8 cellular contexts compared by ENCODE assay signal in the genomic region with DNA sequence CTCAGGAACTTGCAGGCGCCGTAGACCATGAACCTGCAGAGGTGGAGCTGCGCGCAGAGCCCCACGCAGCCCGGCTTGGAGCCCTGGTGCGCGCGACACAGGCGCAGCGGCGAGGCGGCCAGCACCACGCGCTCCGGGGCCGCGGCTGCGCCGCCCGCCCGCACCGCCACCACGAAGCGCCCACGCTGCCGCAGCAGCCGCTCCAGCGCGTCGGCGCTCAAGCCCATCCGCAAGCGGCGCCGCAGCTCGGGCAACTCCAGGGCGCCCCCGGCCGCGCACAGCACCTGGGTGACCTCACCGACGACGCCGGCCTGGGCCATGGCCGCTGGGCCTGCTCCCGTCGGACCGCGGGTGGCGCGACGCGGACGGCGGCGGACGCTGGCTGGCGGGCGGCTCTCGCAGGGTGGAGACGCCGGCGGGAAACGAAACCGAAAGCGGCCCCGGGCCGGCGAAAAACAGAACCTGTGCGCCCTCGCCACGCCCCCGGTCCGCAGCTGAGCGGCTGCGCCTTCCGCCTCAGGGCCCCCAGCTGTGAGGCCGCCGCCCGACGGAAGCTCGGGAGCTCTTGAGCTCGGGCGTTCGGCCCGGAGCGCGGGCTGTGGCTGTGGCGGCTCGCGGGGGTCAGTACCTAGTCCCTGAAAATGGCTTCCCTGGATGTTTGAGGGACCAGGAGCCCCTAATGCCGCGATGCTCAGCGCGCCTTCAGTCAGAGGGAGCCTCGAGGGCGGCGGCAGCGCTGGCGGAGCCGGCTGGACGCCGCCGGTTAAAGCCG. TPM values are rescaled to one million over a fixed set of nuclear protein-coding genes. Genes with fewer than 3 reads are reported as not detected.
DNase-seq lines count a peak whose midpoint lies in the region; ATAC-seq and TF ChIP-seq lines count a peak whose summit lies in the region.

A gene with protein sequence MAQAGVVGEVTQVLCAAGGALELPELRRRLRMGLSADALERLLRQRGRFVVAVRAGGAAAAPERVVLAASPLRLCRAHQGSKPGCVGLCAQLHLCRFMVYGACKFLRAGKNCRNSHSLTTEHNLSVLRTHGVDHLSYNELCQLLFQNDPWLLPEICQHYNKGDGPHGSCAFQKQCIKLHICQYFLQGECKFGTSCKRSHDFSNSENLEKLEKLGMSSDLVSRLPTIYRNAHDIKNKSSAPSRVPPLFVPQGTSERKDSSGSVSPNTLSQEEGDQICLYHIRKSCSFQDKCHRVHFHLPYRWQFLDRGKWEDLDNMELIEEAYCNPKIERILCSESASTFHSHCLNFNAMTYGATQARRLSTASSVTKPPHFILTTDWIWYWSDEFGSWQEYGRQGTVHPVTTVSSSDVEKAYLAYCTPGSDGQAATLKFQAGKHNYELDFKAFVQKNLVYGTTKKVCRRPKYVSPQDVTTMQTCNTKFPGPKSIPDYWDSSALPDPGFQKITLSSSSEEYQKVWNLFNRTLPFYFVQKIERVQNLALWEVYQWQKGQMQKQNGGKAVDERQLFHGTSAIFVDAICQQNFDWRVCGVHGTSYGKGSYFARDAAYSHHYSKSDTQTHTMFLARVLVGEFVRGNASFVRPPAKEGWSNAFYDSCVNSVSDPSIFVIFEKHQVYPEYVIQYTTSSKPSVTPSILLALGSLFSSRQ (minus strand): TSS at position 424 of the 772 bp plus-strand sequence. CDS start 104 bp downstream, at position 320.

- H3K27me3 ChIP-seq in mucosa of rectum (ENCODE audit: control insufficient read depth in 2 of 2, insufficient read depth in 2 of 2, low read length in 2 of 2): no peaks in the 10 kb centered on the region

- peaks cover 0 to 2% of the 10 kb centered on the region in 2 donors for H3K36me3 ChIP-seq in mucosa of rectum (ENCODE audit: control insufficient read depth in 2 of 2, insufficient read depth in 2 of 2, low read length in 2 of 2)

- TF ChIP-seq CTCF in epithelial cell of proximal tubule (conservative IDR thresholded peaks at IDR 0.05; ENCODE audit: low read depth, low read length): no peak

- DNase-seq in CD1c-positive myeloid dendritic cell (ENCODE audit: extremely low spot score) (peak; percentile 97), NOMO-1 treated with DMSO at 0.1 percent for 48 hours (lab: John Stamatoyannopoulos, UW; ENCODE audit: unreplicated experiment) (peak; percentile 55), activated T-cell treated with anti-CD3 and anti-CD28 coated beads for 1 hour (ENCODE audit: low read depth) (peak; percentile 79), epithelial cell of proximal tubule (ENCODE audit: low read depth) (no peak)
- peak; percentile 89 for DNase-seq in stimulated activated CD8-positive, alpha-beta memory T cell treated with anti-CD3 and anti-CD28 coated beads, Interleukin-4, amount 100 ng/mL, for 48 hours

- H3K4me3 ChIP-seq in epithelial cell of proximal tubule (ENCODE audit: low read depth, low read length): peak within 1 kb of the TSS; percentile 70
- peak within 1 kb of the TSS; percentile 67 to 85 for H3K4me3 ChIP-seq in mucosa of rectum (ENCODE audit: low read length in 2 of 2)

- peaks cover 27 to 35% of the 10 kb centered on the region in 2 donors for H3K4me1 ChIP-seq in mucosa of rectum (ENCODE audit: control insufficient read depth in 2 of 2, insufficient read depth in 2 of 2, low read length in 2 of 2)

- peak within 1 kb of the TSS; percentile 90 to 92 for H3K27ac ChIP-seq in mucosa of rectum (ENCODE audit: low read depth in 2 of 2, low read length in 2 of 2)

- H3K9ac ChIP-seq in mucosa of rectum (ENCODE audit: low read depth in 1 of 2, low read length in 2 of 2): peak within 1 kb of the TSS; percentile 88

- peak; percentile 92 for ATAC-seq in GM19395 (IDR thresholded peaks at IDR 0.05; ENCODE audit: unreplicated experiment)
- ATAC-seq in HG03558 (IDR thresholded peaks at IDR 0.05; ENCODE audit: extremely low read depth, unreplicated experiment): peak; percentile 71

- H3K9me3 ChIP-seq in mucosa of rectum (ENCODE audit: control insufficient read depth in 2 of 2, low read length in 2 of 2): peaks cover 2 to 6% of the 10 kb centered on the region in 2 donors

RNA-seq across cellular contexts. Expression of the gene that starts here (rescaled TPM):
- total RNA-seq in epithelial cell of proximal tubule: 20.9 and 35.4 TPM in 2 replicates
